Comparison of ENCODE assay signal across 1 cellular context in the genomic region with DNA sequence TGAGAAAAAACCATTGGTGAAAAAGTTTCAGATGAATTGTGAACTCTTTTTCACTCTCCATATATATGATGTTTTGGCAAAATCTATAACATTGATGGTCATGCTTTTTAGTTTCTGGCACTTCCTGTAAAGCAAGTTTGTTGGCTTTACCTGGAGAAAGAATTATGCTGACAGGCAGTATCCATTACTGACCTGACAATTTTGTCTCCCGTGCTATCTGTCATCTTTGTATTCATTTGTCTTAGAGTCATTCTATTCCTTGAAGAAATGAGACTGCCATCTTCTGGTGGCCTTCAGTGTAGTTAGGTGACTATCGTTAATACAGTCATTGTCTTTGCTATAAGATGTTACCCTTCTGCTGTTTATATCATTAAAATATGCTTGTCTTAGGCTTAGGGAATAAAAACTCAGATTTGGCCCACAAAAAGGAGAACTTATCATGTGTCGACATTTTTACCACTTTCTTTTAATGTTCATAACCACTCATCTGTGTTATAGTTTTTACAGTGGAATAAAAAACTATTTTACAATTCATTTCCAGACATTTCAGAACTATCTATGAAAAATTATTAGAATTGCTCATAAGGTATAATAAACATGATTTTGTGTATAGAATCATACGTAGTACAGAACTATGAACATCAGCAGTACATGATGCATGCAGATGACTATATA.
TF ChIP-seq lines count a peak whose summit lies in the region.

No MANE protein-coding gene starts in this region.

TF ChIP-seq in HepG2, 621 proteins besides CTCF, POLR2A, EP300 and RAD21 (continued from another document):
- TF ChIP-seq FOXP4 (CRISPR knock-in tag; IDR thresholded peaks at IDR 0.05) (no peak), ZNF432 (CRISPR knock-in tag; IDR thresholded peaks at IDR 0.05; ENCODE audit: borderline replicate concordance) (no peak), STAG1 (CRISPR knock-in tag; IDR thresholded peaks at IDR 0.05) (peak; percentile 66), MIER3 (CRISPR knock-in tag; IDR thresholded peaks at IDR 0.05; ENCODE audit: borderline replicate concordance) (0 out of 2 replicates have a peak, but pooled peaks have one; percentile 29), ZNF30 (CRISPR knock-in tag; IDR thresholded peaks at IDR 0.05) (no peak), HMG20A (CRISPR knock-in tag; IDR thresholded peaks at IDR 0.05; ENCODE audit: borderline replicate concordance) (peak; percentile 14; the same call in 1 of the 2 replicates), SRSF4 (IDR thresholded peaks at IDR 0.05; ENCODE audit: low read depth, low read length, poor library complexity, severe bottlenecking) (no peak), ZBTB20 (CRISPR knock-in tag; IDR thresholded peaks at IDR 0.05; ENCODE audit: borderline replicate concordance, low read depth) (no peak), PPARG (CRISPR knock-in tag; conservative IDR thresholded peaks at IDR 0.05) (peak; percentile 42; the same call in 1 of the 2 replicates), GATAD2A (CRISPR knock-in tag; IDR thresholded peaks at IDR 0.05) (peak; percentile 32; the same call in 1 of the 2 replicates), ATM (IDR thresholded peaks at IDR 0.05; ENCODE audit: borderline replicate concordance) (no peak), ZNF850 (CRISPR knock-in tag; conservative IDR thresholded peaks at IDR 0.05) (no peak), ZKSCAN1 (IDR thresholded peaks at IDR 0.05; ENCODE audit: low read length) (no peak), HOXA5 (CRISPR knock-in tag; IDR thresholded peaks at IDR 0.05) (no peak), MAFK (conservative IDR thresholded peaks at IDR 0.05 in 1 of 2, IDR thresholded peaks at IDR 0.05 in 1 of 2; ENCODE audit: low read length in 2 of 2) (peak; percentile 39 to 73; a peak in 3 of 4 replicates), ZNF780A (CRISPR knock-in tag; IDR thresholded peaks at IDR 0.05) (no peak), HOXA9 (CRISPR knock-in tag; IDR thresholded peaks at IDR 0.05; ENCODE audit: borderline replicate concordance) (no peak), NFE2 (CRISPR knock-in tag; IDR thresholded peaks at IDR 0.05) (no peak), MXI1 (IDR thresholded peaks at IDR 0.05; ENCODE audit: borderline replicate concordance, low read depth, low read length) (no peak), XRCC5 (optimal IDR thresholded peaks at IDR 0.05; ENCODE audit: low read length) (no peak), ZNF792 (CRISPR knock-in tag; IDR thresholded peaks at IDR 0.05) (0 out of 2 replicates have a peak, but pooled peaks have one; percentile 55), SAP130 (CRISPR knock-in tag; IDR thresholded peaks at IDR 0.05; ENCODE audit: low read depth) (0 out of 2 replicates have a peak, but pooled peaks have one; percentile 21), ELF3 (CRISPR knock-in tag; IDR thresholded peaks at IDR 0.05) (peak; percentile 36; the same call in 1 of the 2 replicates)
- TF ChIP-seq, protein P1, sequence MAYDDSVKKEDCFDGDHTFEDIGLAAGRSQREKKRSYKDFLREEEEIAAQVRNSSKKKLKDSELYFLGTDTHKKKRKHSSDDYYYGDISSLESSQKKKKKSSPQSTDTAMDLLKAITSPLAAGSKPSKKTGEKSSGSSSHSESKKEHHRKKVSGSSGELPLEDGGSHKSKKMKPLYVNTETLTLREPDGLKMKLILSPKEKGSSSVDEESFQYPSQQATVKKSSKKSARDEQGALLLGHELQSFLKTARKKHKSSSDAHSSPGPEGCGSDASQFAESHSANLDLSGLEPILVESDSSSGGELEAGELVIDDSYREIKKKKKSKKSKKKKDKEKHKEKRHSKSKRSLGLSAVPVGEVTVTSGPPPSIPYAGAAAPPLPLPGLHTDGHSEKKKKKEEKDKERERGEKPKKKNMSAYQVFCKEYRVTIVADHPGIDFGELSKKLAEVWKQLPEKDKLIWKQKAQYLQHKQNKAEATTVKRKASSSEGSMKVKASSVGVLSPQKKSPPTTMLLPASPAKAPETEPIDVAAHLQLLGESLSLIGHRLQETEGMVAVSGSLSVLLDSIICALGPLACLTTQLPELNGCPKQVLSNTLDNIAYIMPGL (CRISPR knock-in tag; IDR thresholded peaks at IDR 0.05; ENCODE audit: borderline replicate concordance in 1 of 2, low read depth in 1 of 2), result 0 out of 4 replicates have a peak, but pooled peaks of 1 of the 2 experiments have one; percentile 32
